Comparison of ENCODE assay signal across 10 cellular contexts in the genomic region with DNA sequence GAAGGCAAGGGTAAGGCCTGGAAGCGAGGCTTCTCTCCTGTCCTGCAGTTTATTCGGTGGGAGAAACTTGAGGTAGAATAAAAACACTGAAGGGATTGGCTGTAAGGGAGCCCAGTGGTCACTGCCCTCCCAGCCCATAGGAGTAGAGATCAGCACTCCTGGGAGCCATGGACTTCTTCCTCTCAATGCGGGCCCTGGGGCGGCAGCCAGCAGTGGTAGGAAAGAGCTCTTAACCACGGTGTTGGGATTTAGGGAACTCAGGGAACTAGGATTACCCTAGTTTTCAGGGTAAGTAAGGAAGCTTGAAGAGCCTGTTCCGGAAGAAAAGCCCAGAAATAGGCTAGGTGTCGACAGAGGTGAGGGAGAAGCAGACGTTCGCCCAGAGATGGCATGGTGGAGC. TPM values are rescaled to one million over a fixed set of nuclear protein-coding genes. Genes with fewer than 3 reads are reported as not detected.
A peak's percentile ranks its signal among the peaks of the same experiment; 100 is the strongest.
DNase-seq lines count a peak whose midpoint lies in the region; ATAC-seq, FAIRE-seq and TF ChIP-seq lines count a peak whose summit lies in the region.
"Had no signal": no experiment of that assay in that cellular context is flagged by ENCODE, and none has a peak within 500 bp of the region (broad histone marks: within the 10 kb centered on the region; RNA-seq: fewer than 3 reads in every experiment).

No MANE protein-coding gene starts in this region.

- no peaks in the 10 kb centered on the region for H3K27me3 ChIP-seq in GM12878 (replicated peaks in 1 of 2; ENCODE audit: control insufficient read depth in 2 of 2, insufficient read depth in 2 of 2, low read length in 1 of 2)
- H3K27me3 ChIP-seq in right lobe of liver = no peaks in the 10 kb centered on the region

- no peak for ATAC-seq in GM12878
- no peak for ATAC-seq in right lobe of liver
- ATAC-seq in HG03354 (IDR thresholded peaks at IDR 0.05; ENCODE audit: poor library complexity, severe bottlenecking, unreplicated experiment) = no peak

- H3K27ac ChIP-seq in GM12878 (ENCODE audit: control insufficient read depth, insufficient read depth) = no peak overlapping the region
- peak overlapping the region; percentile 66 to 76 (median 72) for H3K27ac ChIP-seq in right lobe of liver
- peak overlapping the region; percentile 35 for H3K27ac ChIP-seq in substantia nigra (ENCODE audit: low read depth, low read length, poor library complexity, severe bottlenecking)

- peaks cover 12 to 14% of the 10 kb centered on the region in 2 experiments; a peak in 3 of 4 replicates for H3K36me3 ChIP-seq in GM12878 (ENCODE audit: control insufficient read depth in 2 of 2, insufficient read depth in 2 of 2, low read length in 1 of 2)
- peaks cover 0 to 36% (median 3%) of the 10 kb centered on the region in 4 donors for H3K36me3 ChIP-seq in right lobe of liver

- no peak for TF ChIP-seq POLR2A in GM12878 (IDR thresholded peaks at IDR 0.05; ENCODE audit: low read depth, low read length)
- TF ChIP-seq POLR2A in right lobe of liver (IDR thresholded peaks at IDR 0.05) = no peak

- no peak for TF ChIP-seq CTCF in GM12878 (IDR thresholded peaks at IDR 0.05 in 2 of 3, conservative IDR thresholded peaks at IDR 0.05 in 1 of 3; ENCODE audit: control insufficient read depth in 2 of 3, extremely low read depth in 1 of 3, insufficient read depth in 1 of 3, low read depth in 3 of 3, low read length in 3 of 3)
- no peak for TF ChIP-seq CTCF in right lobe of liver (IDR thresholded peaks at IDR 0.05)

- BruUV-seq in GM12878 (replicated peaks; lab: Mats Ljungman, UMichigan) = no TSS peak

- no peak overlapping the region for H2AFZ ChIP-seq in GM12878 (ENCODE audit: control insufficient read depth, low read depth, low read length)

- CTCF ChIA-PET in GM12878 (lab: Yijun Ruan, JAX) = interaction anchor here (0.7 to 10.4 kb wide), 12 partner anchors 15 to 110 kb away, joined by 3 to 120 read pairs (median 6); no protein-coding TSS in a partner anchor

- no peak overlapping the region for H3K4me3 ChIP-seq in GM12878
- H3K4me3 ChIP-seq in right lobe of liver = no peak overlapping the region

- WGBS in GM12878 (ENCODE audit: insufficient coverage, insufficient replicate concordance, low lambda C conversion rate, missing lambda C conversion rate) = 55% methylated on average over 9 of the region's 9 CpGs
- WGBS in right lobe of liver (ENCODE audit: insufficient coverage, low coverage, low lambda C conversion rate, missing lambda C conversion rate) = 76% methylated on average over 8 of the region's 9 CpGs

- H3K9me3 ChIP-seq in GM12878 (replicated peaks; ENCODE audit: control insufficient read depth, insufficient read depth, low read length) (no peaks in the 10 kb centered on the region), right lobe of liver (no peaks in the 10 kb centered on the region)

- SMC1A ChIA-PET in GM12878 (lab: Charles Lee; ENCODE audit: uncharacterized antibody, unreplicated experiment) = interaction anchor here (0.9 to 2.7 kb wide), 12 partner anchors 19 to 105 kb away, joined by 3 to 16 read pairs (median 4); no protein-coding TSS in a partner anchor

- FAIRE-seq in GM12878 (lab: Jason Lieb, UNC) = no peak

- H4K20me1 ChIP-seq in GM12878 (ENCODE audit: control insufficient read depth, insufficient read depth) = no peaks in the 10 kb centered on the region

- TF ChIP-seq RAD21 in GM12878 (IDR thresholded peaks at IDR 0.05; ENCODE audit: insufficient read depth, low read depth, low read length) = no peak

- H3K9ac ChIP-seq in GM12878 (ENCODE audit: control insufficient read depth, insufficient read depth, low read length) = no peak overlapping the region

- peak overlapping the region; percentile 0; the same call in 1 of the 2 replicates for H3K4me2 ChIP-seq in GM12878 (ENCODE audit: control insufficient read depth, insufficient read depth)

- H3K4me1 ChIP-seq in GM12878 (ENCODE audit: control insufficient read depth, insufficient read depth, low read length) (peaks cover 9% of the 10 kb centered on the region), right lobe of liver (peaks cover 0 to 11% (median 0%) of the 10 kb centered on the region in 4 donors)

- POLR2A ChIA-PET in GM12878 (lab: Charles Lee) = interaction anchor here (0.6 to 1.0 kb wide), 2 partner anchors 24 to 83 kb away, joined by 3 read pairs; no protein-coding TSS in a partner anchor

- intact Hi-C loops in GM12878 (cut with micrococcal nuclease; ENCODE audit: unreplicated experiment) (no loop called here), right lobe of liver (cut with DNase I) (loop anchor here in 1 of 2 donors (5.0 to 10.0 kb wide), 2 partner anchors 90 to 187 kb away; a partner anchor contains a TSS)

- no peak for DNase-seq in GM12878 (ENCODE audit: low read depth, low spot score)
- no peak for DNase-seq in right lobe of liver
- DNase-seq in substantia nigra (lab: John Stamatoyannopoulos, UW) = no peak
- DNase-seq in GF-D8 (lab: John Stamatoyannopoulos, UW) = no peak
- DNase-seq in NOMO-1 treated with dmso at 0.1 percent for 144 hours (lab: John Stamatoyannopoulos, UW; ENCODE audit: unreplicated experiment) = no peak
- DNase-seq: activated CD4-positive, alpha-beta memory T cell treated with anti-CD3 and anti-CD28 coated beads for 36 hours; activated gamma-delta T cell treated with Interleukin-2 at 50 U/mL for 16 hours; AML-193; central memory CD4-positive, alpha-beta T cell had no signal

- in situ Hi-C loops in GM12878 (cut with MboI) = no loop called here

- H3K79me2 ChIP-seq in GM12878 (ENCODE audit: control insufficient read depth, insufficient read depth, low read length) = no peaks in the 10 kb centered on the region

- TF ChIP-seq EP300 in GM12878 (IDR thresholded peaks at IDR 0.05; ENCODE audit: borderline replicate concordance in 1 of 2, control insufficient read depth in 1 of 2, low read depth in 2 of 2, low read length in 2 of 2) = no peak

- RAD21 ChIA-PET in GM12878 (lab: Charles Lee; ENCODE audit: unreplicated experiment) = interaction anchor here (0.8 to 2.0 kb wide), 9 partner anchors 15 to 109 kb away, joined by 3 to 11 read pairs (median 3); no protein-coding TSS in a partner anchor

RNA-seq across cellular contexts. Expression of a gene that starts 23.8 kb away (rescaled TPM):
- total RNA-seq in GM12878 (2013; cell fraction: nucleolus; rRNA removed) = 41.7 and 43.3 TPM in 2 replicates
- total RNA-seq in GM12878 (2014; rRNA removed) (19.0 and 23.1 TPM in 2 replicates), GM12878 (2014; rRNA removed; fragmentation: Illumina TruSeq; extraction: Trizol) (8.2 and 8.5 TPM in 2 replicates), GM12878 (2021) (25.8 and 27.4 TPM in 2 replicates), right lobe of liver (10 to 100 TPM; 36.4 to 81.6 (median 43.7) TPM)
- polyA plus RNA-seq in GM12878 (2011; ENCODE audit: low read depth) = 5.0 TPM
- polyA plus RNA-seq in GM12878 (2011; rRNA removed) (4.6 and 9.3 TPM in 2 replicates), GM12878 (2014; fragmentation: Illumina TruSeq; extraction: Trizol) (2.4 and 6.8 TPM in 2 replicates), GM12878 (2014; fragmentation: Nextera tagmentation; extraction: Ambion mirVana) (under 1 TPM; 0.23 to 0.69 TPM), GM12878 (2014; rRNA removed) (27.5 and 34.8 TPM in 2 replicates), GM12878 (2016; fragmentation: Nextera tagmentation; extraction: Ambion mirVana) (10 to 100 TPM in 1 of 2 experiments, 1 to 10 TPM in 1; 2.9 to 19.6 TPM)
- polyA plus RNA-seq in GM12878 (2011; cell fraction: cytosol; rRNA removed) = 13.1 and 20.9 TPM in 2 replicates
- 56.0 and 60.4 TPM in 2 replicates for polyA plus RNA-seq in GM12878 (2011; cell fraction: nucleus; rRNA removed)
- polyA plus RNA-seq in GM12878 (2012) = 13.8 and 15.5 TPM in 2 replicates
- polyA minus RNA-seq in GM12878 (2011; rRNA and poly(A)+ RNA removed) = 7.9 and 20.1 TPM in 2 replicates
- 8.2 and 11.0 TPM in 2 replicates for polyA minus RNA-seq in GM12878 (2011; cell fraction: cytosol; rRNA and poly(A)+ RNA removed)
- polyA minus RNA-seq in GM12878 (2011; cell fraction: nucleus; rRNA and poly(A)+ RNA removed) = 23.8 and 27.5 TPM in 2 replicates

RNA-seq across cellular contexts. Expression of a gene that starts 40.5 kb away (rescaled TPM):
- 1.6 and 2.3 TPM in 2 replicates for total RNA-seq in GM12878 (2013; cell fraction: nucleolus; rRNA removed)
- 0.44 and 1.1 TPM in 2 replicates for total RNA-seq in GM12878 (2014; rRNA removed)
- 0.14 and 0.36 TPM in 2 replicates for total RNA-seq in GM12878 (2014; rRNA removed; fragmentation: Illumina TruSeq; extraction: Trizol)
- total RNA-seq in GM12878 (2021) = 0.61 and 0.67 TPM in 2 replicates
- 0.63 TPM for polyA plus RNA-seq in GM12878 (2011; ENCODE audit: low read depth)
- polyA plus RNA-seq in GM12878 (2011; rRNA removed) = 0.19 and 0.29 TPM in 2 replicates
- polyA plus RNA-seq in GM12878 (2011; cell fraction: cytosol; rRNA removed) = 0.39 and 0.65 TPM in 2 replicates
- 0.86 and 0.99 TPM in 2 replicates for polyA plus RNA-seq in GM12878 (2011; cell fraction: nucleus; rRNA removed)
- 0.53 and 0.89 TPM in 2 replicates for polyA plus RNA-seq in GM12878 (2012)
- 0.06 and 0.15 TPM in 2 replicates for polyA plus RNA-seq in GM12878 (2014; fragmentation: Illumina TruSeq; extraction: Trizol)
- under 1 TPM; 0.21 to 0.26 TPM for polyA plus RNA-seq in GM12878 (2014; fragmentation: Nextera tagmentation; extraction: Ambion mirVana)
- polyA plus RNA-seq in GM12878 (2014; rRNA removed) = 0.22 and 0.47 TPM in 2 replicates
- 1 to 10 TPM in 1 of 2 experiments, under 1 TPM in 1; 0.73 to 1.1 TPM for polyA plus RNA-seq in GM12878 (2016; fragmentation: Nextera tagmentation; extraction: Ambion mirVana)
- polyA minus RNA-seq in GM12878 (2011; rRNA and poly(A)+ RNA removed) = 0.15 and 0.72 TPM in 2 replicates
- not detected in 2 replicates for polyA minus RNA-seq in GM12878 (2011; cell fraction: cytosol; rRNA and poly(A)+ RNA removed)
- 0.60 and 1.7 TPM in 2 replicates for polyA minus RNA-seq in GM12878 (2011; cell fraction: nucleus; rRNA and poly(A)+ RNA removed)
- total RNA-seq in right lobe of liver = 1 to 10 TPM in 1 of 6 experiments, under 1 TPM in 5; 0.31 to 1.1 (median 0.87) TPM

RNA-seq across cellular contexts. Expression of a gene that starts 49.7 kb away (rescaled TPM):
- total RNA-seq in GM12878 (2013; cell fraction: nucleolus; rRNA removed) = 25.0 and 29.9 TPM in 2 replicates
- total RNA-seq in GM12878 (2014; rRNA removed) (27.8 and 31.3 TPM in 2 replicates), GM12878 (2014; rRNA removed; fragmentation: Illumina TruSeq; extraction: Trizol) (18.6 TPM in 2 replicates), GM12878 (2021) (81.9 and 88.5 TPM in 2 replicates), right lobe of liver (10 to 100 TPM; 48.1 to 70.5 (median 60.9) TPM)
- polyA plus RNA-seq in GM12878 (2011; ENCODE audit: low read depth) = 32.2 TPM
- polyA plus RNA-seq in GM12878 (2011; rRNA removed) (19.9 and 33.1 TPM in 2 replicates), GM12878 (2014; fragmentation: Illumina TruSeq; extraction: Trizol) (28.0 and 38.1 TPM in 2 replicates), GM12878 (2014; fragmentation: Nextera tagmentation; extraction: Ambion mirVana) (10 to 100 TPM; 39.8 to 46.6 TPM), GM12878 (2014; rRNA removed) (52.5 and 57.8 TPM in 2 replicates), GM12878 (2016; fragmentation: Nextera tagmentation; extraction: Ambion mirVana) (10 to 100 TPM; 88.1 to 93.9 TPM)
- 43.3 and 50.8 TPM in 2 replicates for polyA plus RNA-seq in GM12878 (2011; cell fraction: cytosol; rRNA removed)
- polyA plus RNA-seq in GM12878 (2011; cell fraction: nucleus; rRNA removed) = 260 and 275 TPM in 2 replicates
- 64.1 and 86.9 TPM in 2 replicates for polyA plus RNA-seq in GM12878 (2012)
- 21.3 and 34.8 TPM in 2 replicates for polyA minus RNA-seq in GM12878 (2011; rRNA and poly(A)+ RNA removed)
- polyA minus RNA-seq in GM12878 (2011; cell fraction: cytosol; rRNA and poly(A)+ RNA removed) = 23.2 and 23.4 TPM in 2 replicates
- polyA minus RNA-seq in GM12878 (2011; cell fraction: nucleus; rRNA and poly(A)+ RNA removed) = 28.2 and 43.9 TPM in 2 replicates

RNA-seq across cellular contexts. Expression of a gene that starts 53.6 kb away (rescaled TPM):
- total RNA-seq in GM12878 (2013; cell fraction: nucleolus; rRNA removed) = 478 and 487 TPM in 2 replicates
- total RNA-seq in GM12878 (2014; rRNA removed) (26.2 and 32.9 TPM in 2 replicates), GM12878 (2014; rRNA removed; fragmentation: Illumina TruSeq; extraction: Trizol) (21.8 and 23.4 TPM in 2 replicates), GM12878 (2021) (42.6 and 50.3 TPM in 2 replicates), right lobe of liver (10 to 100 TPM; 36.4 to 66.0 (median 49.4) TPM)
- polyA plus RNA-seq in GM12878 (2011; ENCODE audit: low read depth) = 27.2 TPM
- polyA plus RNA-seq in GM12878 (2011; rRNA removed) (56.1 and 76.6 TPM in 2 replicates), GM12878 (2014; fragmentation: Illumina TruSeq; extraction: Trizol) (43.1 and 63.1 TPM in 2 replicates), GM12878 (2014; fragmentation: Nextera tagmentation; extraction: Ambion mirVana) (1 to 10 TPM; 3.0 to 6.4 TPM), GM12878 (2014; rRNA removed) (35.0 and 38.5 TPM in 2 replicates), GM12878 (2016; fragmentation: Nextera tagmentation; extraction: Ambion mirVana) (10 to 100 TPM; 28.3 to 33.4 TPM)
- 87.3 and 102 TPM in 2 replicates for polyA plus RNA-seq in GM12878 (2011; cell fraction: cytosol; rRNA removed)
- 272 and 292 TPM in 2 replicates for polyA plus RNA-seq in GM12878 (2011; cell fraction: nucleus; rRNA removed)
- polyA plus RNA-seq in GM12878 (2012) = 35.2 and 37.5 TPM in 2 replicates
- 170 and 189 TPM in 2 replicates for polyA minus RNA-seq in GM12878 (2011; rRNA and poly(A)+ RNA removed)
- polyA minus RNA-seq in GM12878 (2011; cell fraction: cytosol; rRNA and poly(A)+ RNA removed) = 27.9 and 53.3 TPM in 2 replicates
- 149 and 228 TPM in 2 replicates for polyA minus RNA-seq in GM12878 (2011; cell fraction: nucleus; rRNA and poly(A)+ RNA removed)

RNA-seq across cellular contexts. Expression of a gene that starts 54.7 kb away (rescaled TPM):
- 60.5 and 62.5 TPM in 2 replicates for total RNA-seq in GM12878 (2013; cell fraction: nucleolus; rRNA removed)
- total RNA-seq in GM12878 (2014; rRNA removed) (37.1 and 39.5 TPM in 2 replicates), GM12878 (2014; rRNA removed; fragmentation: Illumina TruSeq; extraction: Trizol) (34.1 and 34.4 TPM in 2 replicates), GM12878 (2021) (38.3 and 41.5 TPM in 2 replicates), right lobe of liver (10 to 100 TPM; 34.5 to 46.2 (median 35.2) TPM)
- polyA plus RNA-seq in GM12878 (2011; ENCODE audit: low read depth) = 23.2 TPM
- polyA plus RNA-seq in GM12878 (2011; rRNA removed) (41.2 and 48.9 TPM in 2 replicates), GM12878 (2014; fragmentation: Illumina TruSeq; extraction: Trizol) (59.2 and 61.1 TPM in 2 replicates), GM12878 (2014; fragmentation: Nextera tagmentation; extraction: Ambion mirVana) (10 to 100 TPM; 38.3 to 49.1 TPM), GM12878 (2014; rRNA removed) (65.0 and 66.1 TPM in 2 replicates), GM12878 (2016; fragmentation: Nextera tagmentation; extraction: Ambion mirVana) (10 to 100 TPM; 40.6 to 47.4 TPM)
- polyA plus RNA-seq in GM12878 (2011; cell fraction: cytosol; rRNA removed) = 46.2 and 53.0 TPM in 2 replicates
- 103 and 133 TPM in 2 replicates for polyA plus RNA-seq in GM12878 (2011; cell fraction: nucleus; rRNA removed)
- 30.5 and 32.5 TPM in 2 replicates for polyA plus RNA-seq in GM12878 (2012)
- 65.2 and 81.9 TPM in 2 replicates for polyA minus RNA-seq in GM12878 (2011; rRNA and poly(A)+ RNA removed)
- 16.7 and 28.9 TPM in 2 replicates for polyA minus RNA-seq in GM12878 (2011; cell fraction: cytosol; rRNA and poly(A)+ RNA removed)
- polyA minus RNA-seq in GM12878 (2011; cell fraction: nucleus; rRNA and poly(A)+ RNA removed) = 34.8 and 58.3 TPM in 2 replicates
